6 cellular contexts compared by ENCODE assay signal in the genomic region with DNA sequence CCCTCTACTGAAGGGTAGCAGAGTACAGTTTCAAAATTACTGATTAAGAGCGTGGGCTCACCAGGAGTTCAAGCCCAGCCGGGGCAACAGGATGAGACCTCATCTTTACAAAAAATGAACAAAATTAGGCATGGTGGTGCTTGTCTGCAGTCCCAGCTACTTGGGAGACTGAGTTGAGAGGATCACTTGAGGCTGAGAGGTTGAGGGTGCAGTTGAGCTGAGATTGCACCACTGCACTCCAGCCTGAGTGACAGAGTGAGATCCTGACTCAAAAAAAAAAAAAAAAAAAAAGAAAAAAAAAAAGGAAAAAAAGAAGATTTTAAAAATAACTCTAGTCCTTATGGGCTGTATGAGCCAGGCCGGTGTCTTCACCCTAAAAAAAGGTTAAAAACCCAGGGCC.
"Had no signal": no experiment of that assay in that cellular context is flagged by ENCODE, and none has a peak within 500 bp of the region (broad histone marks: within the 10 kb centered on the region; RNA-seq: fewer than 3 reads in every experiment).

No MANE protein-coding gene starts in this region.

- ATAC-seq: GM23338, HepG2 had no signal

- H3K4me2 ChIP-seq: GM23338 had no signal

- H2AFZ ChIP-seq: GM23338 had no signal

- DNase-seq: H9, HCEC 1CT, HFFc6 had no signal

- H3K4me3 ChIP-seq: GM23338 had no signal

- H3K27ac ChIP-seq: HL-60 had no signal
